In the genomic region with DNA sequence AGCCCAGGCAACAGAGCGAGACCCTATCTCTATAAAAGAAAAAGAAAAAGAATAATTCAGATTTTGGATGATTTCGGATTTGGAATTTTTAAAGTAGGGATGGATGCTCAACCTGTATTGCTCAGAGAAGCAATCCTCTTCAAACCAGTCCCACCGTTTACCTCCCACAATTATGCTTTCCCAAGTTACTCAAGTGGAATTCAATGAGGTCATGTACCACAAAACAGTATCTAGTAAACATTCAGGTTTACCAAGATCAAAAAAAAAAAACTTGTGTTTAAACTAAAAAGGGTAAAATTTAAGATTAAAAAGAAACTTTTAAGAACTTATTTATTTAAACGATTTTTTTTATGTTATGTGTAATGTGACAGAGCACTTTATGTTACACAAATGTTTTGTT, we compare ENCODE assay signal across 10 cellular contexts. TPM values are rescaled to one million over a fixed set of nuclear protein-coding genes. Genes with fewer than 3 reads are reported as not detected.
DNase-seq lines count a peak whose midpoint lies in the region; ATAC-seq and TF ChIP-seq lines count a peak whose summit lies in the region.
"Had no signal": no experiment of that assay in that cellular context is flagged by ENCODE, and none has a peak within 500 bp of the region (broad histone marks: within the 10 kb centered on the region; RNA-seq: fewer than 3 reads in every experiment).

No MANE protein-coding gene starts in this region.

- H3K27ac ChIP-seq in BLaER1 treated with 17β-estradiol and CSF1 and Interleukin-3, amounts not matched to agents 10 nM and 100 nM, result 0 out of 22 replicates have a peak overlapping the region, but pooled peaks of 1 of the 11 experiments have one; percentile 2
- no peak overlapping the region for H3K27ac ChIP-seq in HUES48 (ENCODE audit: low read depth, low read length)
- peak overlapping the region; percentile 89 for H3K27ac ChIP-seq in mammary epithelial cell (ENCODE audit: insufficient read depth, low read depth, low read length)

- H3K36me3 Mint-ChIP-seq in naive B cell, result peaks cover 7 to 21% of the 10 kb centered on the region in 2 donors

- peaks cover 34 to 41% (median 35%) of the 10 kb centered on the region in 3 donors for H3K4me1 Mint-ChIP-seq in naive B cell

- in situ Hi-C loops in mammary epithelial cell (cut with MboI; ENCODE audit: low sequenced_read_pairs in 2 of 2), result no loop called here

- ATAC-seq in naive B cell (ENCODE audit: low read depth in 2 of 2) (no peak), HG03196 (IDR thresholded peaks at IDR 0.05; ENCODE audit: unreplicated experiment) (no peak)
- ATAC-seq: left cardiac atrium had no signal

- H3K9me3 ChIP-seq in BLaER1 treated with 17β-estradiol and CSF1 and Interleukin-3, amounts not matched to agents 10 nM and 100 nM (replicated peaks in 1 of 11), result no peaks in the 10 kb centered on the region
- H3K9me3 ChIP-seq in HUES48 (ENCODE audit: control insufficient read depth, insufficient read depth, low read length), result no peaks in the 10 kb centered on the region
- H3K9me3 ChIP-seq in mammary epithelial cell (replicated peaks; ENCODE audit: insufficient read depth, low read length), result no peaks in the 10 kb centered on the region

- H3K9ac ChIP-seq in BLaER1 treated with 17β-estradiol and CSF1 and Interleukin-3, amounts not matched to agents 10 nM and 100 nM, result peak overlapping the region; percentile 6 to 96 (median 43); a peak in 17 of 22 replicates
- H3K9ac ChIP-seq in HUES48 (ENCODE audit: low read depth, low read length) (no peak overlapping the region), mammary epithelial cell (ENCODE audit: insufficient read depth, low read length) (peak overlapping the region; percentile 90)

- CTCF ChIA-PET in mammary epithelial cell (lab: Charles Lee; ENCODE audit: low non-redundant PET), result no interaction called here

- dilution Hi-C loops in mammary epithelial cell (cut with HindIII; ENCODE audit: low sequenced_read_pairs), result no loop called here

- peak overlapping the region; percentile 75 to 99 (median 94) for H3K4me2 ChIP-seq in BLaER1 treated with 17β-estradiol and CSF1 and Interleukin-3, amounts not matched to agents 10 nM and 100 nM
- H3K4me2 ChIP-seq in mammary epithelial cell (ENCODE audit: insufficient read depth, low read depth, low read length), result peak overlapping the region; percentile 98

- peaks cover 17 to 37% (median 28%) of the 10 kb centered on the region in 10 experiments for H3K4me1 ChIP-seq in BLaER1 treated with 17β-estradiol and CSF1 and Interleukin-3, amounts not matched to agents 10 nM and 100 nM
- H3K4me1 ChIP-seq in HUES48 (ENCODE audit: control insufficient read depth, insufficient read depth, low read length) (peaks cover 8% of the 10 kb centered on the region; the same call in 1 of the 2 replicates), mammary epithelial cell (ENCODE audit: insufficient read depth, low read length) (peaks cover 19% of the 10 kb centered on the region)

- intact Hi-C loops in mammary epithelial cell (cut with micrococcal nuclease), result no loop called here

- peaks cover 35 to 51% (median 46%) of the 10 kb centered on the region in 11 experiments for H3K36me3 ChIP-seq in BLaER1 treated with 17β-estradiol and CSF1 and Interleukin-3, amounts not matched to agents 10 nM and 100 nM
- H3K36me3 ChIP-seq in HUES48 (ENCODE audit: control insufficient read depth, insufficient read depth, low read length) (peaks cover 36% of the 10 kb centered on the region), mammary epithelial cell (ENCODE audit: insufficient read depth, low read length) (peaks cover 10% of the 10 kb centered on the region)

- peaks cover 70% of the 10 kb centered on the region for H3K79me2 ChIP-seq in mammary epithelial cell (ENCODE audit: insufficient read depth, low read length)

- H3K27ac Mint-ChIP-seq in naive B cell, result peak overlapping the region in 1 of 6 donors; percentile 82

- BruUV-seq in mammary epithelial cell (replicated peaks; lab: Mats Ljungman, UMichigan), result no TSS peak

- H3K27me3 ChIP-seq in BLaER1 treated with 17β-estradiol and CSF1 and Interleukin-3, amounts not matched to agents 10 nM and 100 nM, result no peaks in the 10 kb centered on the region
- H3K27me3 ChIP-seq in HUES48 (ENCODE audit: control insufficient read depth, insufficient read depth, low read length), result no peaks in the 10 kb centered on the region
- no peaks in the 10 kb centered on the region for H3K27me3 ChIP-seq in mammary epithelial cell (ENCODE audit: insufficient read depth, low read length)

- H2AFZ ChIP-seq in mammary epithelial cell (ENCODE audit: low read depth, low read length), result no peak overlapping the region

- DNase-seq in mammary epithelial cell, result peak; percentile 57
- no peak for DNase-seq in naive B cell
- no peak for DNase-seq in NCI-H2107 treated with DMSO at 0.1 percent for 48 hours (lab: John Stamatoyannopoulos, UW; ENCODE audit: unreplicated experiment)
- no peak for DNase-seq in activated gamma-delta T cell (lab: John Stamatoyannopoulos, UW)
- DNase-seq in SW480 (ENCODE audit: low spot score), result no peak
- DNase-seq: activated effector memory CD4-positive, alpha-beta T cell treated with anti-CD3 and anti-CD28 coated beads, Interleukin-2, amount 50 U/mL, for 16 hours; left cardiac atrium had no signal

- peaks cover 48 to 69% (median 65%) of the 10 kb centered on the region in 11 experiments for H4K20me1 ChIP-seq in BLaER1 treated with 17β-estradiol and CSF1 and Interleukin-3, amounts not matched to agents 10 nM and 100 nM
- H4K20me1 ChIP-seq in mammary epithelial cell (ENCODE audit: insufficient read depth, low read length), result no peaks in the 10 kb centered on the region

- peaks cover 0 to 4% (median 0%) of the 10 kb centered on the region in 7 donors for H3K9me3 Mint-ChIP-seq in naive B cell

- H3K4me3 Mint-ChIP-seq in naive B cell, result peak overlapping the region in 5 of 8 donors; percentile 9 to 99 (median 93)

- TF ChIP-seq CTCF in mammary epithelial cell (conservative IDR thresholded peaks at IDR 0.05 in 1 of 2, IDR thresholded peaks at IDR 0.05 in 1 of 2; ENCODE audit: extremely low read depth in 1 of 2, insufficient read depth in 1 of 2, low read depth in 1 of 2, low read length in 2 of 2), result no peak

- WGBS in mammary epithelial cell (ENCODE audit: low coverage, missing lambda C conversion rate), result 48% methylated on average over 4 of the region's 4 CpGs

- no peaks in the 10 kb centered on the region for H3K27me3 Mint-ChIP-seq in naive B cell

- peak overlapping the region; percentile 46 to 94 (median 88); a peak in 18 of 20 replicates for H3K4me3 ChIP-seq in BLaER1 treated with 17β-estradiol and CSF1 and Interleukin-3, amounts not matched to agents 10 nM and 100 nM
- peak overlapping the region; percentile 40; the same call in 1 of the 2 replicates for H3K4me3 ChIP-seq in HUES48 (ENCODE audit: low read depth, low read length)
- peak overlapping the region; percentile 2 to 96 (median 83) for H3K4me3 ChIP-seq in mammary epithelial cell (replicated peaks in 1 of 3; ENCODE audit: insufficient read depth in 1 of 3, low read depth in 2 of 3, low read length in 3 of 3)

RNA-seq across cellular contexts. Expression of a gene that starts 2.5 kb away (rescaled TPM):
- total RNA-seq in mammary epithelial cell, result 10 to 100 TPM; 50.5 to 52.4 TPM
- polyA plus RNA-seq in mammary epithelial cell (17.5 TPM), naive B cell (ENCODE audit: low read depth in 6 of 6) (10 to 100 TPM; 39.4 to 95.8 (median 52.5) TPM)
- polyA minus RNA-seq in mammary epithelial cell, result 51.1 TPM

RNA-seq across cellular contexts. Expression of a gene that starts 14.8 kb away (rescaled TPM):
- 1 to 10 TPM; 5.3 to 8.8 TPM for total RNA-seq in mammary epithelial cell
- polyA plus RNA-seq in mammary epithelial cell (4.9 TPM), naive B cell (ENCODE audit: low read depth in 6 of 6) (1 to 10 TPM in 5 of 6 donors, not detected in 1; 4.5 to 9.2 (median 6.4) TPM)
- polyA minus RNA-seq in mammary epithelial cell, result not detected
